1 cellular context compared by ENCODE assay signal in genomic region chr2:206079699-206080465, GRCh38.
A peak's percentile ranks its signal among the peaks of the same experiment; 100 is the strongest.
TF ChIP-seq lines count a peak whose summit lies in the region.

No MANE protein-coding gene starts in this region.

TF ChIP-seq in WTC11, 78 proteins besides CTCF, POLR2A, EP300 and RAD21 (continued from another document):
- TF ChIP-seq MLX (CRISPR knock-in tag; IDR thresholded peaks at IDR 0.05): no peak
- TF ChIP-seq TEAD1 (CRISPR knock-in tag; IDR thresholded peaks at IDR 0.05): peak; percentile 37; the same call in 1 of the 2 replicates
- TF ChIP-seq AFF4 (CRISPR knock-in tag; IDR thresholded peaks at IDR 0.05; ENCODE audit: borderline replicate concordance): no peak
- no peak for TF ChIP-seq ELF4 (CRISPR knock-in tag; IDR thresholded peaks at IDR 0.05; ENCODE audit: low read depth)
- no peak for TF ChIP-seq JAZF1 (CRISPR knock-in tag; IDR thresholded peaks at IDR 0.05)
- TF ChIP-seq HMGXB4 (CRISPR knock-in tag; IDR thresholded peaks at IDR 0.05): no peak
- no peak for TF ChIP-seq ZNF121 (CRISPR knock-in tag; IDR thresholded peaks at IDR 0.05)
- no peak for TF ChIP-seq FOXJ3 (CRISPR knock-in tag; IDR thresholded peaks at IDR 0.05; ENCODE audit: borderline replicate concordance)
- TF ChIP-seq ATF1 (CRISPR knock-in tag; IDR thresholded peaks at IDR 0.05): no peak
- TF ChIP-seq MYBL2 (CRISPR knock-in tag; IDR thresholded peaks at IDR 0.05): no peak
- TF ChIP-seq FOXP4 (CRISPR knock-in tag; IDR thresholded peaks at IDR 0.05): 0 out of 2 replicates have a peak, but pooled peaks have one; percentile 27
- TF ChIP-seq GRHL2 (CRISPR knock-in tag; IDR thresholded peaks at IDR 0.05; ENCODE audit: insufficient replicate concordance, severe bottlenecking): no peak
- no peak for TF ChIP-seq E2F4 (CRISPR knock-in tag; IDR thresholded peaks at IDR 0.05; ENCODE audit: borderline replicate concordance, low read depth)
